9 cellular contexts compared by ENCODE assay signal in the genomic region with DNA sequence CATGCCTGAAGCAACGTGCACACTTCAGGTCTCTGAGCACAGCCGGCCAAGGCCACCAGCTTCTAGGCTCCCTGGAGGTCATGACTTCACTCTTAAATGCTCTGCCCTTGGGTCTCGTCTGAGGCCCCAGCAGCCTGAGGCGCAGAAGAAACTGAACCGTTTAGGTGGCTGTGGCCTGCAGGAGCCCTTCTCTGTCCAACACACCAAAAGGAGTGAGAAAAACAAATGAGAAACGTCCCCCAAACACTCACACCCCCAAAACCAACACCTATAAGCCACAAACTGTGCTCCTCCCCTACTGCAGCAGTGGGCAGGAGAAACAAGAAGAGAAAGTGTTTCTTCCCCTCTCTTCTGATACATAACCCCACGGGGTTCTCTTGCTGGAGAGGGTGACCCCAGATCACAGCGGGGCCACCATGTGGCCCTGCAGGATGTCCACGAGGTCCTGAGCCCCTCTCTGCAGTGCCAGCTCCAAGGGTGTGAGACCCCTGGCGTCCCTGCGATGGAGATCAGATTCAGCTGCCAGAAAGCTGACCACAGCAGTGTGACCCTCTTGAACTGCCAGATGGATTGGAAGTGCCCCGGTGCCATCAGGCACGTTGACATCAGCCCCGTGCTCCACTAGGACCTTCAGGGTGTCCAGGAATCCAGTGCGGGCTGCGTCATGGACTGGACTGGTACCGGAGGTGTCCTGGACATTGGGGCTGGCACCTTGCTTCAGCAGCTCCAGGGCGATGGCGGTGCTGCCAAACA. TPM values are rescaled to one million over a fixed set of nuclear protein-coding genes. Genes with fewer than 3 reads are reported as not detected.
DNase-seq lines count a peak whose midpoint lies in the region; ATAC-seq and TF ChIP-seq lines count a peak whose summit lies in the region.
"Had no signal": no experiment of that assay in that cellular context is flagged by ENCODE, and none has a peak within 500 bp of the region (broad histone marks: within the 10 kb centered on the region; RNA-seq: fewer than 3 reads in every experiment).

No MANE protein-coding gene starts in this region.

- intact Hi-C loops in activated naive CD4-positive, alpha-beta T cell treated with anti-CD3 and anti-CD28 coated beads for 36 hours (cut with micrococcal nuclease), result loop anchor here (1.0 to 5.0 kb wide), 4 partner anchors 24 to 150 kb away; a partner anchor contains a TSS
- intact Hi-C loops in left lung (cut with DNase I), result no loop called here

- H3K27me3 ChIP-seq in left lung, result no peaks in the 10 kb centered on the region

- peak overlapping the region; percentile 98 for H3K27ac Mint-ChIP-seq in activated naive CD4-positive, alpha-beta T cell treated with anti-CD3 and anti-CD28 coated beads for 36 hours
- peak overlapping the region; percentile 98 for H3K27ac Mint-ChIP-seq in stimulated activated naive CD8-positive, alpha-beta T cell treated with anti-CD3 and anti-CD28 coated beads, Interleukin-15, amount 100 ng/mL, for 72 hours

- H3K27me3 Mint-ChIP-seq in activated naive CD4-positive, alpha-beta T cell treated with anti-CD3 and anti-CD28 coated beads for 36 hours (ENCODE audit: low read depth), result no peaks in the 10 kb centered on the region
- no peaks in the 10 kb centered on the region for H3K27me3 Mint-ChIP-seq in stimulated activated naive CD8-positive, alpha-beta T cell treated with anti-CD3 and anti-CD28 coated beads, Interleukin-15, amount 100 ng/mL, for 72 hours

- peak overlapping the region in 1 of 2 donors; percentile 94 for H3K4me3 ChIP-seq in left lung

- H3K4me1 Mint-ChIP-seq in activated naive CD4-positive, alpha-beta T cell treated with anti-CD3 and anti-CD28 coated beads for 36 hours (ENCODE audit: low read depth), result peaks cover 42% of the 10 kb centered on the region
- H3K4me1 Mint-ChIP-seq in stimulated activated naive CD8-positive, alpha-beta T cell treated with anti-CD3 and anti-CD28 coated beads, Interleukin-15, amount 100 ng/mL, for 72 hours, result peaks cover 51% of the 10 kb centered on the region

- H3K9me3 Mint-ChIP-seq in activated naive CD4-positive, alpha-beta T cell treated with anti-CD3 and anti-CD28 coated beads for 36 hours, result no peaks in the 10 kb centered on the region
- H3K9me3 Mint-ChIP-seq in stimulated activated naive CD8-positive, alpha-beta T cell treated with anti-CD3 and anti-CD28 coated beads, Interleukin-15, amount 100 ng/mL, for 72 hours, result no peaks in the 10 kb centered on the region

- H3K36me3 Mint-ChIP-seq in activated naive CD4-positive, alpha-beta T cell treated with anti-CD3 and anti-CD28 coated beads for 36 hours (ENCODE audit: low read depth), result peaks cover 38% of the 10 kb centered on the region

- no peak for TF ChIP-seq CTCF in left lung (IDR thresholded peaks at IDR 0.05)

- H3K36me3 ChIP-seq in left lung, result peaks cover 0 to 9% of the 10 kb centered on the region in 2 donors

- peak; percentile 65 for TF ChIP-seq POLR2A in GM18505 (IDR thresholded peaks at IDR 0.05; ENCODE audit: borderline replicate concordance, extremely low read depth, insufficient read depth, insufficient read length)

- CTCF ChIA-PET in activated naive CD4-positive, alpha-beta T cell treated with anti-CD3 and anti-CD28 coated beads for 36 hours (lab: Charles Lee), result interaction anchor here (0.5 to 3.0 kb wide), 7 partner anchors 14 to 168 kb away, joined by 3 to 9 read pairs (median 4); no protein-coding TSS in a partner anchor

- peak overlapping the region; percentile 70 to 92 for H3K27ac ChIP-seq in left lung

- H3K4me3 Mint-ChIP-seq in activated naive CD4-positive, alpha-beta T cell treated with anti-CD3 and anti-CD28 coated beads for 36 hours, result peak overlapping the region; percentile 94
- peak overlapping the region; percentile 97 to 98 for H3K4me3 Mint-ChIP-seq in stimulated activated naive CD8-positive, alpha-beta T cell treated with anti-CD3 and anti-CD28 coated beads, Interleukin-15, amount 100 ng/mL, for 72 hours

- peaks cover 10 to 57% of the 10 kb centered on the region in 2 donors for H3K4me1 ChIP-seq in left lung

- DNase-seq in NOMO-1 (lab: John Stamatoyannopoulos, UW; ENCODE audit: unreplicated experiment in 2 of 2), result peak; percentile 77 to 78
- peak; percentile 71 for DNase-seq in activated naive CD4-positive, alpha-beta T cell treated with anti-CD3 and anti-CD28 coated beads for 36 hours
- no peak for DNase-seq in left lung
- DNase-seq in stimulated activated naive CD8-positive, alpha-beta T cell treated with anti-CD3 and anti-CD28 coated beads, Interleukin-15, amount 100 ng/mL, for 72 hours, result peak; percentile 84 to 88
- DNase-seq in EL, result no peak
- no peak for DNase-seq in NCI-H748 (lab: John Stamatoyannopoulos, UW; ENCODE audit: unreplicated experiment)

- H3K9me3 ChIP-seq in left lung, result no peaks in the 10 kb centered on the region

- no peak for ATAC-seq in GM18505 (IDR thresholded peaks at IDR 0.05; ENCODE audit: unreplicated experiment)
- no peak for ATAC-seq in left lung
- peak; percentile 48 for ATAC-seq in stimulated activated naive CD8-positive, alpha-beta T cell treated with anti-CD3 and anti-CD28 coated beads, Interleukin-15, amount 100 ng/mL, for 72 hours
- no peak for ATAC-seq in GM21381 (IDR thresholded peaks at IDR 0.05; ENCODE audit: unreplicated experiment)

RNA-seq across cellular contexts. Expression of a gene that starts 1.0 kb away (rescaled TPM):
- total RNA-seq in activated naive CD4-positive, alpha-beta T cell treated with anti-CD3 and anti-CD28 coated beads for 36 hours, result 10 to 100 TPM; 50.2 to 51.7 TPM
- 10 to 100 TPM; 18.6 to 20.2 TPM for total RNA-seq in left lung

RNA-seq across cellular contexts. Expression of a gene that starts 1.9 kb away (rescaled TPM):
- total RNA-seq in activated naive CD4-positive, alpha-beta T cell treated with anti-CD3 and anti-CD28 coated beads for 36 hours, result 10 to 100 TPM; 69.2 to 75.2 TPM
- 10 to 100 TPM in 1 of 2 donors, 1 to 10 TPM in 1; 7.2 to 13.6 TPM for total RNA-seq in left lung

RNA-seq across cellular contexts. Expression of a gene that starts 20.3 kb away (rescaled TPM):
- not detected for total RNA-seq in activated naive CD4-positive, alpha-beta T cell treated with anti-CD3 and anti-CD28 coated beads for 36 hours
- total RNA-seq in left lung, result 10 to 100 TPM; 36.5 to 65.2 TPM

RNA-seq across cellular contexts. Expression of a gene that starts 23.1 kb away (rescaled TPM):
- 10 to 100 TPM; 21.6 to 22.5 TPM for total RNA-seq in activated naive CD4-positive, alpha-beta T cell treated with anti-CD3 and anti-CD28 coated beads for 36 hours
- 10 to 100 TPM; 25.0 to 27.4 TPM for total RNA-seq in left lung

RNA-seq across cellular contexts. Expression of a gene that starts 49.6 kb away (rescaled TPM):
- not detected for total RNA-seq in activated naive CD4-positive, alpha-beta T cell treated with anti-CD3 and anti-CD28 coated beads for 36 hours
- 1 to 10 TPM in 1 of 2 donors, under 1 TPM in 1; 0.92 to 1.8 TPM for total RNA-seq in left lung
- total RNA-seq: renal cortical epithelial cell had no signal

Comparison
In these comparisons a context has a peak if more than half of its experiments do, and no peak if none do; other contexts are left out.
1. DNase-seq: peak in NOMO-1 (2 of 2), activated naive CD4-positive, alpha-beta T cell treated with anti-CD3 and anti-CD28 coated beads for 36 hours (single experiment) and stimulated activated naive CD8-positive, alpha-beta T cell treated with anti-CD3 and anti-CD28 coated beads, Interleukin-15, amount 100 ng/mL, for 72 hours (2 of 2); none in left lung (0 of 2), EL (single experiment) and NCI-H748 (single experiment).
2. RNA of a gene that starts 1.9 kb away (total RNA-seq): 69.2 to 75.2 TPM in activated naive CD4-positive, alpha-beta T cell treated with anti-CD3 and anti-CD28 coated beads for 36 hours; 7.2 to 13.6 TPM in left lung; every median in the first group is over 4 times any median in the second.
3. RNA of a gene that starts 20.3 kb away (total RNA-seq): 36.5 to 65.2 TPM in left lung; not detected in activated naive CD4-positive, alpha-beta T cell treated with anti-CD3 and anti-CD28 coated beads for 36 hours; every median in the first group is over 10 times any median in the second.